ENCODE assay signal across 38 cellular contexts in the genomic region with DNA sequence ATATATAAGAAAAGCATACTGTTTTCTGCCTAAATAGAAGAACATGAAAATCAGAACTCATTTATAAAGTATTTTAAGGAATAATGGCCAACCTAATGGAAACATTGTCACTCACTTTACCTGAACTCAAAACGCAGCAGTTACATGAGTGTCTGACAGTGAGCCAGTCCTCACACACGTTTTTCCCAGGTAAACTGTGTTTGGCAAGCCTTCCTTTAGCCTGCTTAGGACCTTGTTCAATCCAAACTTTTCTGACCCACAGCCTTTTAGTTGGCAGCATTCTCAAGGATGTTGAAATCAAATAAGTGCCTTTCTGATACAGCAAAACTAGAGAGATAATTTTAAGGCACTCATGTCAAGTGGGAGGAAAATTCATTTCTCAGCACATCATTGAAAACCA.
"Had no signal": no experiment of that assay in that cellular context is flagged by ENCODE, and none has a peak within 500 bp of the region (broad histone marks: within the 10 kb centered on the region; RNA-seq: fewer than 3 reads in every experiment).

No MANE protein-coding gene starts in this region.

- H3K9me3 ChIP-seq: adrenal gland, ascending aorta, body of pancreas, breast epithelium had no signal

- DNase-seq: activated effector memory CD4-positive, alpha-beta T cell treated with anti-CD3 and anti-CD28 coated beads, Interleukin-2, amount 50 U/mL, for 16 hours; activated effector memory CD4-positive, alpha-beta T cell treated with Interleukin-2 at 50 U/mL for 16 hours; activated gamma-delta T cell; activated gamma-delta T cell treated with Interleukin-2 at 50 U/mL for 16 hours; activated naive CD4-positive, alpha-beta T cell; activated naive CD4-positive, alpha-beta T cell treated with anti-CD3 and anti-CD28 coated beads for 36 hours; activated naive CD4-positive, alpha-beta T cell treated with anti-CD3 and anti-CD28 coated beads, Interleukin-2, amount 10 ng/mL, durations not matched to agents 7 days and 5 days; activated naive CD4-positive, alpha-beta T cell treated with anti-CD3 and anti-CD28 coated beads, Interleukin-2, amount 50 U/mL, for 16 hours; activated naive CD4-positive, alpha-beta T cell treated with Interleukin-2 at 50 U/mL for 16 hours; activated naive CD8-positive, alpha-beta T cell treated with anti-CD3 and anti-CD28 coated beads for 36 hours; activated naive CD8-positive, alpha-beta T cell treated with anti-CD3 and anti-CD28 coated beads, Interleukin-2, amount 10 ng/mL, durations not matched to agents 7 days and 5 days; activated naive CD8-positive, alpha-beta T cell treated with anti-CD3 and anti-CD28 coated beads, Interleukin-2, amount 50 U/mL, for 24 hours; activated T-cell treated with anti-CD3 and anti-CD28 coated beads for 4 hours; activated T-cell treated with anti-CD3 and anti-CD28 coated beads, Interleukin-2, amount 50 U/mL, for 1 hour; activated T-cell treated with anti-CD3 and anti-CD28 coated beads, Interleukin-2, amount 50 U/mL, for 24 hours; activated T-cell treated with anti-CD3 and anti-CD28 coated beads, Interleukin-2, amount 50 U/mL, for 4 hours; activated T-cell treated with anti-CD3 and anti-CD28 coated beads, Interleukin-2, amount 50 U/mL, for 48 hours; activated T-cell treated with anti-CD3 and anti-CD28 coated beads, Interleukin-2, amount 50 U/mL, for 72 hours; adrenal gland; amniotic stem cell; amygdala; anterior cingulate cortex; aorta; body of pancreas; brain microvascular endothelial cell; caudate nucleus; central memory CD4-positive, alpha-beta T cell; cerebellar nuclear complex had no signal

- H3K27ac ChIP-seq: adrenal gland, ascending aorta, body of pancreas, brain microvascular endothelial cell, breast epithelium, cardiac muscle cell had no signal

- H3K27ac Mint-ChIP-seq: activated naive CD4-positive, alpha-beta T cell treated with anti-CD3 and anti-CD28 coated beads for 36 hours; activated naive CD4-positive, alpha-beta T cell treated with anti-CD3 and anti-CD28 coated beads, Interleukin-2, amount 10 ng/mL, durations not matched to agents 7 days and 5 days; activated naive CD4-positive, alpha-beta T cell treated with anti-CD3 and anti-CD28 coated beads, Interleukin-2, amount 50 U/mL, for 24 hours; activated naive CD8-positive, alpha-beta T cell; activated naive CD8-positive, alpha-beta T cell treated with anti-CD3 and anti-CD28 coated beads for 36 hours; activated naive CD8-positive, alpha-beta T cell treated with anti-CD3 and anti-CD28 coated beads, Interleukin-2, amount 10 ng/mL, durations not matched to agents 7 days and 5 days; activated naive CD8-positive, alpha-beta T cell treated with anti-CD3 and anti-CD28 coated beads, Interleukin-2, amount 50 U/mL, for 24 hours; activated T-cell treated with anti-CD3 and anti-CD28 coated beads, Interleukin-2, amount 50 U/mL, for 24 hours; activated T-cell treated with anti-CD3 and anti-CD28 coated beads, Interleukin-2, amount 50 U/mL, for 72 hours; activated T-helper 1 cell treated with anti-CD3 and anti-CD28 coated beads, Interleukin-12 subunit alpha, Interleukin-12 subunit beta, Interleukin-2, Interleukin-4 antibody, amounts not matched to agents 30 ng/mL and 10 ng/mL and 1 ng/mL, durations not matched to agents 14 hours and 24 hours and 36 hours; activated T-helper 17 cell treated with anti-CD3 and anti-CD28 coated beads, Interleukin-2, amount 50 U/mL, for 72 hours; activated T-helper 2 cell treated with anti-CD3 and anti-CD28 coated beads, Interferon-gamma antibody, Interleukin-2, Interleukin-4, amounts not matched to agents 10 μg/mL and 5 μg/mL and 100 μg/mL, durations not matched to agents 14 hours and 24 hours and 36 hours; brain had no signal

- H3K36me3 Mint-ChIP-seq: activated naive CD4-positive, alpha-beta T cell treated with anti-CD3 and anti-CD28 coated beads, Interleukin-2, amount 10 ng/mL, durations not matched to agents 7 days and 5 days; activated naive CD4-positive, alpha-beta T cell treated with anti-CD3 and anti-CD28 coated beads, Interleukin-2, amount 50 U/mL, for 24 hours; activated naive CD8-positive, alpha-beta T cell; activated naive CD8-positive, alpha-beta T cell treated with anti-CD3 and anti-CD28 coated beads for 36 hours; activated naive CD8-positive, alpha-beta T cell treated with anti-CD3 and anti-CD28 coated beads, Interleukin-2, amount 10 ng/mL, durations not matched to agents 7 days and 5 days; brain had no signal

- ATAC-seq: activated naive CD8-positive, alpha-beta T cell treated with anti-CD3 and anti-CD28 coated beads, Interleukin-2, amount 50 U/mL, for 24 hours; activated T-cell treated with anti-CD3 and anti-CD28 coated beads, Interleukin-2, amount 50 U/mL, for 4 hours; activated T-cell treated with anti-CD3 and anti-CD28 coated beads, Interleukin-2, amount 50 U/mL, for 72 hours; activated T-helper 17 cell treated with anti-CD3 and anti-CD28 coated beads, Interleukin-2, amount 50 U/mL, for 72 hours; body of pancreas had no signal

- H3K4me3 ChIP-seq: adrenal gland, ascending aorta, body of pancreas, breast epithelium, cardiac muscle cell had no signal

- H3K4me1 ChIP-seq: adrenal gland, ascending aorta, body of pancreas, breast epithelium had no signal

- H3K9me3 Mint-ChIP-seq: activated naive CD4-positive, alpha-beta T cell treated with anti-CD3 and anti-CD28 coated beads for 36 hours; activated naive CD4-positive, alpha-beta T cell treated with anti-CD3 and anti-CD28 coated beads, Interleukin-2, amount 10 ng/mL, durations not matched to agents 7 days and 5 days; activated naive CD4-positive, alpha-beta T cell treated with anti-CD3 and anti-CD28 coated beads, Interleukin-2, amount 50 U/mL, for 24 hours; activated naive CD8-positive, alpha-beta T cell treated with anti-CD3 and anti-CD28 coated beads for 36 hours; activated naive CD8-positive, alpha-beta T cell treated with anti-CD3 and anti-CD28 coated beads, Interleukin-2, amount 10 ng/mL, durations not matched to agents 7 days and 5 days; activated naive CD8-positive, alpha-beta T cell treated with anti-CD3 and anti-CD28 coated beads, Interleukin-2, amount 50 U/mL, for 24 hours; activated T-cell treated with anti-CD3 and anti-CD28 coated beads, Interleukin-2, amount 50 U/mL, for 24 hours; activated T-cell treated with anti-CD3 and anti-CD28 coated beads, Interleukin-2, amount 50 U/mL, for 4 hours; activated T-cell treated with anti-CD3 and anti-CD28 coated beads, Interleukin-2, amount 50 U/mL, for 72 hours; activated T-helper 1 cell treated with anti-CD3 and anti-CD28 coated beads, Interleukin-12 subunit alpha, Interleukin-12 subunit beta, Interleukin-2, Interleukin-4 antibody, amounts not matched to agents 30 ng/mL and 10 ng/mL and 1 ng/mL, durations not matched to agents 14 hours and 24 hours and 36 hours; activated T-helper 17 cell treated with anti-CD3 and anti-CD28 coated beads, Interleukin-2, amount 50 U/mL, for 72 hours; activated T-helper 2 cell treated with anti-CD3 and anti-CD28 coated beads, Interferon-gamma antibody, Interleukin-2, Interleukin-4, amounts not matched to agents 10 μg/mL and 5 μg/mL and 100 μg/mL, durations not matched to agents 14 hours and 24 hours and 36 hours; brain; central memory CD8-positive, alpha-beta T cell had no signal

- H3K27me3 ChIP-seq: adrenal gland, ascending aorta, body of pancreas, brain microvascular endothelial cell, breast epithelium, cardiac muscle cell had no signal

- H3K36me3 ChIP-seq: adrenal gland, ascending aorta, brain microvascular endothelial cell, breast epithelium, cardiac muscle cell had no signal
